Comparison of ENCODE assay signal across 32 cellular contexts in the genomic region with DNA sequence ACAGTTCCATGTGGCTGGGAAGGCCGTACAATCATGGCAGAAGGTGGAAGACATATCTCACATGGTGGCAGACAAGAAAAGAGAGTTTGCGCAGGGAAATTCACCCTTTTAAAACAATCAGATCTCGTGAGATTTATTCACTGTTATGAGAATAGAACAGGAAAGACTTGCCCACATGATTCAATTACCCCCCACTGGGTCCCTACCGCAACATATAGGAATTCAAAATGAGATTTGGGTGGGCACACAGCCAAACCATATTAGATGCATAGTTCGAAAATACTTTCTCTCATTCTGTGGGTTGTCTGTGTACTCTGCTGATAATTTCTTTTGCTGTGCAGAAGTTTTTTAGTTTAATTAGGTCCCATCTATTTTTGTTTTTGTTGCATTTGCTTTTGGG.
"Had no signal": no experiment of that assay in that cellular context is flagged by ENCODE, and none has a peak within 500 bp of the region (broad histone marks: within the 10 kb centered on the region; RNA-seq: fewer than 3 reads in every experiment).

No MANE protein-coding gene starts in this region.

- H3K27ac Mint-ChIP-seq: activated CD4-positive, alpha-beta memory T cell treated with anti-CD3 and anti-CD28 coated beads, Interleukin-2, amount 10 ng/mL, durations not matched to agents 7 days and 5 days; activated CD4-positive, alpha-beta T cell treated with anti-CD3 and anti-CD28 coated beads, Interleukin-2, amount 10 ng/mL, durations not matched to agents 7 days and 5 days; activated naive CD4-positive, alpha-beta T cell treated with anti-CD3 and anti-CD28 coated beads, Interleukin-2, amount 10 ng/mL, durations not matched to agents 7 days and 5 days; activated naive CD4-positive, alpha-beta T cell treated with anti-CD3 and anti-CD28 coated beads, Interleukin-2, amount 50 U/mL, for 72 hours; activated naive CD8-positive, alpha-beta T cell treated with anti-CD3 and anti-CD28 coated beads, Interleukin-2, amount 10 ng/mL, durations not matched to agents 7 days and 5 days; activated T-cell treated with anti-CD3 and anti-CD28 coated beads, Interleukin-2, amount 50 U/mL, for 24 hours; activated T-cell treated with anti-CD3 and anti-CD28 coated beads, Interleukin-2, amount 50 U/mL, for 72 hours; dendritic cell treated with granulocyte-macrophage colony-stimulating factor and Interleukin-4, amounts not matched to agents 40 ng/mL and 50 ng/mL, for 4 days; endodermal cell; T-cell; T-helper 1 cell treated with Interleukin-12 subunit alpha and Interleukin-12 subunit beta and Interleukin-4 antibody, amounts not matched to agents 30 μg/mL and 1 μg/mL, for 36 hours had no signal

- H3K4me1 Mint-ChIP-seq: activated CD4-positive, alpha-beta memory T cell treated with anti-CD3 and anti-CD28 coated beads, Interleukin-2, amount 10 ng/mL, durations not matched to agents 7 days and 5 days; activated CD4-positive, alpha-beta T cell treated with anti-CD3 and anti-CD28 coated beads, Interleukin-2, amount 10 ng/mL, durations not matched to agents 7 days and 5 days; activated naive CD4-positive, alpha-beta T cell treated with anti-CD3 and anti-CD28 coated beads, Interleukin-2, amount 10 ng/mL, durations not matched to agents 7 days and 5 days; activated naive CD8-positive, alpha-beta T cell treated with anti-CD3 and anti-CD28 coated beads, Interleukin-2, amount 10 ng/mL, durations not matched to agents 7 days and 5 days; endodermal cell; T-cell had no signal

- H3K4me3 Mint-ChIP-seq: activated CD4-positive, alpha-beta memory T cell treated with anti-CD3 and anti-CD28 coated beads, Interleukin-2, amount 10 ng/mL, durations not matched to agents 7 days and 5 days; activated CD4-positive, alpha-beta T cell treated with anti-CD3 and anti-CD28 coated beads, Interleukin-2, amount 10 ng/mL, durations not matched to agents 7 days and 5 days; activated naive CD4-positive, alpha-beta T cell treated with anti-CD3 and anti-CD28 coated beads, Interleukin-2, amount 10 ng/mL, durations not matched to agents 7 days and 5 days; activated naive CD8-positive, alpha-beta T cell treated with anti-CD3 and anti-CD28 coated beads, Interleukin-2, amount 10 ng/mL, durations not matched to agents 7 days and 5 days; activated T-cell treated with anti-CD3 and anti-CD28 coated beads, Interleukin-2, amount 50 U/mL, for 24 hours; activated T-cell treated with anti-CD3 and anti-CD28 coated beads, Interleukin-2, amount 50 U/mL, for 72 hours; dendritic cell treated with granulocyte-macrophage colony-stimulating factor and Interleukin-4, amounts not matched to agents 40 ng/mL and 50 ng/mL, for 4 days; endodermal cell; T-cell; T-helper 1 cell treated with Interleukin-12 subunit alpha and Interleukin-12 subunit beta and Interleukin-4 antibody, amounts not matched to agents 30 μg/mL and 1 μg/mL, for 36 hours had no signal

- H3K27me3 ChIP-seq: ascending aorta, body of pancreas, breast epithelium, cardiac muscle cell, dorsolateral prefrontal cortex, heart right ventricle, hepatocyte had no signal

- H3K36me3 ChIP-seq: ascending aorta, breast epithelium, cardiac muscle cell, heart right ventricle had no signal

- H3K27me3 Mint-ChIP-seq: activated CD4-positive, alpha-beta memory T cell treated with anti-CD3 and anti-CD28 coated beads, Interleukin-2, amount 10 ng/mL, durations not matched to agents 7 days and 5 days; activated CD4-positive, alpha-beta T cell treated with anti-CD3 and anti-CD28 coated beads, Interleukin-2, amount 10 ng/mL, durations not matched to agents 7 days and 5 days; activated naive CD4-positive, alpha-beta T cell treated with anti-CD3 and anti-CD28 coated beads, Interleukin-2, amount 10 ng/mL, durations not matched to agents 7 days and 5 days; activated naive CD8-positive, alpha-beta T cell treated with anti-CD3 and anti-CD28 coated beads, Interleukin-2, amount 10 ng/mL, durations not matched to agents 7 days and 5 days; activated T-cell treated with anti-CD3 and anti-CD28 coated beads, Interleukin-2, amount 50 U/mL, for 24 hours; dendritic cell treated with granulocyte-macrophage colony-stimulating factor and Interleukin-4, amounts not matched to agents 40 ng/mL and 50 ng/mL, for 4 days; T-cell had no signal

- H3K4me3 ChIP-seq: ascending aorta, body of pancreas, breast epithelium, cardiac muscle cell, coronary artery, dorsolateral prefrontal cortex, heart right ventricle, hepatocyte had no signal

- H3K36me3 Mint-ChIP-seq: activated naive CD4-positive, alpha-beta T cell treated with anti-CD3 and anti-CD28 coated beads, Interleukin-2, amount 10 ng/mL, durations not matched to agents 7 days and 5 days; activated naive CD4-positive, alpha-beta T cell treated with anti-CD3 and anti-CD28 coated beads, Interleukin-2, amount 50 U/mL, for 72 hours; activated naive CD8-positive, alpha-beta T cell treated with anti-CD3 and anti-CD28 coated beads, Interleukin-2, amount 10 ng/mL, durations not matched to agents 7 days and 5 days; T-cell had no signal

- H3K9me3 ChIP-seq: ascending aorta, body of pancreas had no signal

- H3K4me1 ChIP-seq: ascending aorta, body of pancreas, breast epithelium, heart right ventricle had no signal

- H3K27ac ChIP-seq: ascending aorta, body of pancreas, breast epithelium, cardiac muscle cell, coronary artery, dorsolateral prefrontal cortex, heart right ventricle, hepatocyte had no signal

- DNase-seq: activated CD4-positive, alpha-beta memory T cell treated with anti-CD3 and anti-CD28 coated beads, Interleukin-2, amount 10 ng/mL, durations not matched to agents 7 days and 5 days; activated CD4-positive, alpha-beta T cell treated with anti-CD3 and anti-CD28 coated beads for 1 hour; activated CD4-positive, alpha-beta T cell treated with anti-CD3 and anti-CD28 coated beads for 4 hours; activated CD4-positive, alpha-beta T cell treated with anti-CD3 and anti-CD28 coated beads, Interleukin-2, amount 10 ng/mL, durations not matched to agents 7 days and 5 days; activated CD4-positive, alpha-beta T cell treated with anti-CD3 and anti-CD28 coated beads, Interleukin-2, amount 50 U/mL, for 4 hours; activated CD4-positive, CD25-positive, alpha-beta regulatory T cell; activated CD8-positive, alpha-beta memory T cell treated with anti-CD3 and anti-CD28 coated beads, Interleukin-2, amount 50 U/mL, for 48 hours; activated gamma-delta T cell; activated naive CD4-positive, alpha-beta T cell; activated naive CD4-positive, alpha-beta T cell treated with anti-CD3 and anti-CD28 coated beads, Interleukin-2, amount 10 ng/mL, durations not matched to agents 7 days and 5 days; activated naive CD8-positive, alpha-beta T cell treated with anti-CD3 and anti-CD28 coated beads, Interleukin-2, amount 10 ng/mL, durations not matched to agents 7 days and 5 days; activated T-cell treated with anti-CD3 and anti-CD28 coated beads for 4 hours; activated T-cell treated with anti-CD3 and anti-CD28 coated beads, Interleukin-2, amount 50 U/mL, for 24 hours; activated T-cell treated with anti-CD3 and anti-CD28 coated beads, Interleukin-2, amount 50 U/mL, for 72 hours; body of pancreas; central memory CD4-positive, alpha-beta T cell; cerebellar nuclear complex; dorsolateral prefrontal cortex; effector memory CD4-positive, alpha-beta T cell; endodermal cell; foreskin fibroblast; glutamatergic neuron; heart right ventricle; T-cell had no signal
